In genomic region chr12:55707841-55708694, GRCh38 we compare ENCODE assay signal across 8 cellular contexts. TPM values are rescaled to one million over a fixed set of nuclear protein-coding genes. Genes with fewer than 3 reads are reported as not detected.
DNase-seq lines count a peak whose midpoint lies in the region; ATAC-seq, FAIRE-seq and TF ChIP-seq lines count a peak whose summit lies in the region.

A gene with protein sequence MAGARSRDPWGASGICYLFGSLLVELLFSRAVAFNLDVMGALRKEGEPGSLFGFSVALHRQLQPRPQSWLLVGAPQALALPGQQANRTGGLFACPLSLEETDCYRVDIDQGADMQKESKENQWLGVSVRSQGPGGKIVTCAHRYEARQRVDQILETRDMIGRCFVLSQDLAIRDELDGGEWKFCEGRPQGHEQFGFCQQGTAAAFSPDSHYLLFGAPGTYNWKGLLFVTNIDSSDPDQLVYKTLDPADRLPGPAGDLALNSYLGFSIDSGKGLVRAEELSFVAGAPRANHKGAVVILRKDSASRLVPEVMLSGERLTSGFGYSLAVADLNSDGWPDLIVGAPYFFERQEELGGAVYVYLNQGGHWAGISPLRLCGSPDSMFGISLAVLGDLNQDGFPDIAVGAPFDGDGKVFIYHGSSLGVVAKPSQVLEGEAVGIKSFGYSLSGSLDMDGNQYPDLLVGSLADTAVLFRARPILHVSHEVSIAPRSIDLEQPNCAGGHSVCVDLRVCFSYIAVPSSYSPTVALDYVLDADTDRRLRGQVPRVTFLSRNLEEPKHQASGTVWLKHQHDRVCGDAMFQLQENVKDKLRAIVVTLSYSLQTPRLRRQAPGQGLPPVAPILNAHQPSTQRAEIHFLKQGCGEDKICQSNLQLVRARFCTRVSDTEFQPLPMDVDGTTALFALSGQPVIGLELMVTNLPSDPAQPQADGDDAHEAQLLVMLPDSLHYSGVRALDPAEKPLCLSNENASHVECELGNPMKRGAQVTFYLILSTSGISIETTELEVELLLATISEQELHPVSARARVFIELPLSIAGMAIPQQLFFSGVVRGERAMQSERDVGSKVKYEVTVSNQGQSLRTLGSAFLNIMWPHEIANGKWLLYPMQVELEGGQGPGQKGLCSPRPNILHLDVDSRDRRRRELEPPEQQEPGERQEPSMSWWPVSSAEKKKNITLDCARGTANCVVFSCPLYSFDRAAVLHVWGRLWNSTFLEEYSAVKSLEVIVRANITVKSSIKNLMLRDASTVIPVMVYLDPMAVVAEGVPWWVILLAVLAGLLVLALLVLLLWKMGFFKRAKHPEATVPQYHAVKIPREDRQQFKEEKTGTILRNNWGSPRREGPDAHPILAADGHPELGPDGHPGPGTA (minus strand): TSS chr12:55707904. CDS start chr12:55707682, 222 bp downstream.

- TF ChIP-seq CTCF in AG10803 (conservative IDR thresholded peaks at IDR 0.05; ENCODE audit: low read length), result no peak
- no peak for TF ChIP-seq CTCF in H1 (IDR thresholded peaks at IDR 0.05; ENCODE audit: control extremely low read depth in 1 of 3, insufficient read depth in 1 of 3, low read depth in 1 of 3, low read length in 3 of 3)
- TF ChIP-seq CTCF in mesothelial cell of epicardium (IDR thresholded peaks at IDR 0.05; ENCODE audit: unreplicated experiment), result no peak

- POLR2A ChIA-PET in H1 (lab: Charles Lee; ENCODE audit: partially characterized antibody), result interaction anchor here (1.0 to 3.6 kb wide), 11 partner anchors 9 to 123 kb away, joined by 5 to 39 read pairs (median 9); partner anchors contain the start of genes BLOC1S1, CD63 and RDH5

- peak; percentile 61 for ATAC-seq in GM21576 (IDR thresholded peaks at IDR 0.05; ENCODE audit: unreplicated experiment)

- peaks cover 0 to 11% of the 10 kb centered on the region in 2 experiments for H4K20me1 ChIP-seq in H1 (replicated peaks in 1 of 2; ENCODE audit: control insufficient read depth in 1 of 2, insufficient read depth in 2 of 2, low read length in 2 of 2)

- H4K91ac ChIP-seq in H1 (replicated peaks; ENCODE audit: insufficient read length, low read length), result peak within 1 kb of the TSS; percentile 40

- H2BK5ac ChIP-seq in H1 (ENCODE audit: low read depth, low read length), result peak within 1 kb of the TSS; percentile 72; the same call in 1 of the 2 replicates

- H3K9me3 Mint-ChIP-seq in mesothelial cell of epicardium, result no peaks in the 10 kb centered on the region

- no peak within 1 kb of the TSS; the same call in 1 of the 2 replicates for H2AK5ac ChIP-seq in H1 (ENCODE audit: low read depth, low read length)

- peaks cover 0 to 32% of the 10 kb centered on the region in 2 experiments; a peak in 2 of 4 replicates for H3K79me2 ChIP-seq in H1 (ENCODE audit: control insufficient read depth in 1 of 2, insufficient read depth in 2 of 2, low read length in 2 of 2)

- peak within 1 kb of the TSS; percentile 96 for H2AFZ ChIP-seq in H1 (ENCODE audit: low read length)

- peak within 1 kb of the TSS; percentile 51 to 74 (median 58) for H3K9ac ChIP-seq in H1 (replicated peaks in 1 of 4; ENCODE audit: extremely low read depth in 1 of 4, low read depth in 3 of 4, low read length in 3 of 4)

- H3K4me3 ChIP-seq in AG10803 (ENCODE audit: low read length) (peak within 1 kb of the TSS; percentile 62), H1 (ENCODE audit: extremely low read depth in 1 of 4, insufficient read depth in 2 of 4, low read depth in 3 of 4, low read length in 4 of 4) (peak within 1 kb of the TSS; percentile 83 to 88 (median 86))

- no peak for DNase-seq in AG10803 (ENCODE audit: low read depth)
- DNase-seq in NCI-H2196 treated with DMSO at 0.1 percent for 48 hours (lab: John Stamatoyannopoulos, UW; ENCODE audit: unreplicated experiment), result peak; percentile 13
- DNase-seq in activated CD8-positive, alpha-beta memory T cell treated with anti-CD3 and anti-CD28 coated beads for 48 hours (ENCODE audit: low read depth in 2 of 3, low spot score in 2 of 3), result peak in 2 of 3 experiments; percentile 32 to 39
- peak; percentile 83 to 99 for DNase-seq in H1 (ENCODE audit: low read depth in 1 of 2, low spot score in 2 of 2)
- peak; percentile 75 to 87 for DNase-seq in mesothelial cell of epicardium (ENCODE audit: low spot score in 2 of 2, unreplicated experiment in 2 of 2)
- DNase-seq in stimulated activated CD8-positive, alpha-beta memory T cell treated with anti-CD3 and anti-CD28 coated beads, Interleukin-4, amount 100 ng/mL, for 48 hours, result peak; percentile 81
- no peak for DNase-seq in DMS153 treated with DMSO at 0.1 percent for 48 hours (lab: John Stamatoyannopoulos, UW; ENCODE audit: unreplicated experiment)

- peak within 1 kb of the TSS; percentile 73 for H3K18ac ChIP-seq in H1 (ENCODE audit: extremely low read depth, low read length)

- TF ChIP-seq POLR2A in H1 (IDR thresholded peaks at IDR 0.05; ENCODE audit: control extremely low read depth in 1 of 2, low read depth in 2 of 2, low read length in 2 of 2), result no peak

- no peak within 1 kb of the TSS for H3K23ac ChIP-seq in H1 (ENCODE audit: insufficient read length)

- peaks cover 17% of the 10 kb centered on the region for H3K4me1 Mint-ChIP-seq in mesothelial cell of epicardium

- CTCF ChIA-PET in H1 (lab: Charles Lee; ENCODE audit: partially characterized antibody), result interaction anchor here (2.3 to 5.1 kb wide), 9 partner anchors 8 to 29 kb away, joined by 12 to 38 read pairs (median 24); partner anchors contain the start of genes BLOC1S1, CD63 and RDH5

- H2BK12ac ChIP-seq in H1 (ENCODE audit: low read depth, low read length), result peak within 1 kb of the TSS; percentile 60; the same call in 1 of the 2 replicates

- no peak within 1 kb of the TSS for H3K4ac ChIP-seq in H1 (replicated peaks; ENCODE audit: insufficient read length, low read depth, low read length)

- H2BK120ac ChIP-seq in H1 (replicated peaks; ENCODE audit: low read depth, low read length), result no peak within 1 kb of the TSS

- WGBS in H1 (ENCODE audit: extremely low coverage in 1 of 2, insufficient coverage in 1 of 2, insufficient read length in 1 of 2, insufficient replicate concordance in 2 of 2, low coverage in 1 of 2, low lambda C conversion rate in 2 of 2, missing lambda C conversion rate in 1 of 2), 2 experiments, result 1% methylated on average over 12 of the region's 39 CpGs; no CpG with 5 or more reads in 1 of the 2 experiments

- H2BK20ac ChIP-seq in H1 (ENCODE audit: low read length), result peak within 1 kb of the TSS; percentile 29; the same call in 1 of the 2 replicates

- H3K23me2 ChIP-seq in H1 (ENCODE audit: low read depth, low read length), result peaks cover 15% of the 10 kb centered on the region

- peaks cover 0 to 25% (median 8%) of the 10 kb centered on the region in 4 experiments; a peak in 5 of 7 replicates for H3K4me1 ChIP-seq in H1 (replicated peaks in 1 of 4; ENCODE audit: control insufficient read depth in 3 of 4, insufficient read depth in 4 of 4, low read length in 3 of 4)

- no peaks in the 10 kb centered on the region for H3K36me3 Mint-ChIP-seq in mesothelial cell of epicardium

- H3K27me3 Mint-ChIP-seq in mesothelial cell of epicardium (ENCODE audit: low read depth), result peaks cover 83% of the 10 kb centered on the region

- H3K4me3 Mint-ChIP-seq in mesothelial cell of epicardium, result peak within 1 kb of the TSS; percentile 74

- no peak within 1 kb of the TSS for H3K14ac ChIP-seq in H1 (ENCODE audit: insufficient read length)

- H3K56ac ChIP-seq in H1 (replicated peaks; ENCODE audit: insufficient read length, low read depth, low read length), result peak within 1 kb of the TSS; percentile 20

- H3K9me3 ChIP-seq in H1 (ENCODE audit: insufficient read depth in 2 of 2, low read depth in 1 of 2, low read length in 1 of 2), result no peaks in the 10 kb centered on the region

- peak within 1 kb of the TSS; percentile 91 to 100 for H3K4me2 ChIP-seq in H1 (ENCODE audit: insufficient read depth in 1 of 2, low read depth in 2 of 2, low read length in 2 of 2)

- H2BK15ac ChIP-seq in H1 (ENCODE audit: low read length), result peak within 1 kb of the TSS; percentile 10; the same call in 1 of the 2 replicates

- no peak for FAIRE-seq in H1 (lab: Jason Lieb, UNC)

- no peak within 1 kb of the TSS for H3K27ac Mint-ChIP-seq in mesothelial cell of epicardium

- H3K79me1 ChIP-seq in H1 (ENCODE audit: low read depth, low read length), result peaks cover 11% of the 10 kb centered on the region; the same call in 1 of the 2 replicates

- TF ChIP-seq EP300 in H1 (IDR thresholded peaks at IDR 0.05; ENCODE audit: borderline replicate concordance in 1 of 2, low read depth in 2 of 2, low read length in 2 of 2), result no peak

- H4K5ac ChIP-seq in H1 (ENCODE audit: insufficient read length, low read depth, low read length), result peak within 1 kb of the TSS; percentile 69

- no peak for TF ChIP-seq RAD21 in H1 (IDR thresholded peaks at IDR 0.05 in 1 of 2, conservative IDR thresholded peaks at IDR 0.05 in 1 of 2; ENCODE audit: low read depth in 2 of 2, low read length in 2 of 2)

- H3K27me3 ChIP-seq in H1 (replicated peaks in 1 of 4; ENCODE audit: control insufficient read depth in 3 of 4, extremely low read depth in 1 of 4, insufficient read depth in 3 of 4, low read length in 3 of 4), result peaks cover 0 to 3% (median 0%) of the 10 kb centered on the region in 4 experiments; a peak in 5 of 7 replicates

- 0 out of 2 replicates have a peak within 1 kb of the TSS, but pooled peaks have one; percentile 54 for H3K27ac ChIP-seq in H1 (ENCODE audit: low read depth, low read length)

- H3K36me3 ChIP-seq in H1 (ENCODE audit: control insufficient read depth in 2 of 4, insufficient read depth in 4 of 4, low read length in 3 of 4), result no peaks in the 10 kb centered on the region; a peak in 1 of 8 replicates

- H4K8ac ChIP-seq in H1 (ENCODE audit: extremely low read depth, insufficient read depth, low read length), result no peak within 1 kb of the TSS; the same call in 1 of the 2 replicates

TF ChIP-seq in H1, 55 proteins besides CTCF, POLR2A, EP300 and RAD21 (continues in another document):
- TF ChIP-seq POU5F1 (IDR thresholded peaks at IDR 0.05; ENCODE audit: low read depth, low read length), result 0 out of 2 replicates have a peak, but pooled peaks have one; percentile 9
- TF ChIP-seq PHF8 (conservative IDR thresholded peaks at IDR 0.05; ENCODE audit: low read depth, low read length), result peak; percentile 43
- TF ChIP-seq TAF7 (optimal IDR thresholded peaks at IDR 0.05; ENCODE audit: borderline replicate concordance, low read depth, low read length), result no peak
- peak; percentile 77 for TF ChIP-seq TEAD4 (IDR thresholded peaks at IDR 0.05; ENCODE audit: low read depth, low read length)
- TF ChIP-seq FOSL1 (IDR thresholded peaks at IDR 0.05; ENCODE audit: insufficient read depth, low read depth, low read length), result no peak
- TF ChIP-seq KDM5A (IDR thresholded peaks at IDR 0.05; ENCODE audit: low read length), result no peak

RNA-seq across cellular contexts. Expression of the gene that starts here (rescaled TPM):
- 76.4 and 86.1 TPM in 2 replicates for total RNA-seq in H1 (2021; fragmentation: NEBNext Ultra II Directional; extraction: Animal tissue kit (Norgen Biotek cat#: 25700))
- 57.6 and 81.5 TPM in 2 replicates for polyA plus RNA-seq in H1 (2011; rRNA removed)
- 83.6 TPM for polyA plus RNA-seq in H1 (2011; cell fraction: cytosol; rRNA removed)
- 576 TPM for polyA plus RNA-seq in H1 (2011; cell fraction: nucleus; rRNA removed)
- polyA plus RNA-seq in H1 (2012, experiment 1 of 2), result 88.5 to 116 TPM (median 98.2 TPM) in 4 replicates
- 49.5 TPM for polyA plus RNA-seq in H1 (2012, experiment 2 of 2)
- polyA plus RNA-seq in H1 (2013, experiment 1 of 2), result 53.7 TPM
- 44.3 TPM for polyA plus RNA-seq in H1 (2013, experiment 2 of 2)
- polyA minus RNA-seq in H1 (2011; rRNA and poly(A)+ RNA removed), result 39.1 and 41.6 TPM in 2 replicates
- polyA minus RNA-seq in H1 (2011; cell fraction: cytosol; rRNA and poly(A)+ RNA removed), result 30.8 TPM
- polyA minus RNA-seq in H1 (2011; cell fraction: nucleus; rRNA and poly(A)+ RNA removed), result 103 TPM
- total RNA-seq in mesothelial cell of epicardium, result 32.5 to 34.0 TPM (median 33.2 TPM) in 3 replicates

Comparison
In these comparisons a context has a peak if more than half of its experiments do, and no peak if none do; other contexts are left out.
1. DNase-seq: peak in NCI-H2196 treated with DMSO at 0.1 percent for 48 hours (single experiment), activated CD8-positive, alpha-beta memory T cell treated with anti-CD3 and anti-CD28 coated beads for 48 hours (2 of 3), H1 (2 of 2), mesothelial cell of epicardium (2 of 2) and stimulated activated CD8-positive, alpha-beta memory T cell treated with anti-CD3 and anti-CD28 coated beads, Interleukin-4, amount 100 ng/mL, for 48 hours (single experiment); none in AG10803 (single experiment) and DMS153 treated with DMSO at 0.1 percent for 48 hours (single experiment).